Comparison of ENCODE assay signal across 23 cellular contexts in genomic region chr17:5537251-5537650, GRCh38. TPM values are rescaled to one million over a fixed set of nuclear protein-coding genes. Genes with fewer than 3 reads are reported as not detected.
DNase-seq lines count a peak whose midpoint lies in the region; ATAC-seq and TF ChIP-seq lines count a peak whose summit lies in the region.
"Had no signal": no experiment of that assay in that cellular context is flagged by ENCODE, and none has a peak within 500 bp of the region (broad histone marks: within the 10 kb centered on the region; RNA-seq: fewer than 3 reads in every experiment).

No MANE protein-coding gene starts in this region.

- ATAC-seq in GM21528 (IDR thresholded peaks at IDR 0.05; ENCODE audit: low FRiP score, unreplicated experiment) = no peak
- ATAC-seq: right cardiac atrium had no signal

- H3K9me3 Mint-ChIP-seq in activated naive CD8-positive, alpha-beta T cell treated with anti-CD3 and anti-CD28 coated beads for 36 hours = no peaks in the 10 kb centered on the region
- H3K9me3 Mint-ChIP-seq: activated B cell treated with CpG ODN at 0.5 μM for 24 hours; activated CD4-positive, alpha-beta memory T cell treated with anti-CD3 and anti-CD28 coated beads, Interleukin-2, amount 10 ng/mL, durations not matched to agents 7 days and 5 days had no signal

- no peaks in the 10 kb centered on the region for H3K9me3 ChIP-seq in esophagus squamous epithelium
- H3K9me3 ChIP-seq: HAP-1 had no signal

- H3K27me3 ChIP-seq in esophagus squamous epithelium = no peaks in the 10 kb centered on the region

- no peak for TF ChIP-seq CTCF in fibroblast of the aortic adventitia (IDR thresholded peaks at IDR 0.05; ENCODE audit: insufficient read depth, low read length)
- no peak for TF ChIP-seq CTCF in esophagus squamous epithelium (IDR thresholded peaks at IDR 0.05)

- peaks cover 7 to 99% (median 17%) of the 10 kb centered on the region in 3 donors for H3K36me3 ChIP-seq in esophagus squamous epithelium
- H3K36me3 ChIP-seq: HAP-1 had no signal

- 76 to 83% methylated on average over 2 to 3 of the region's 6 CpGs for WGBS in esophagus squamous epithelium, 2 donors

- H3K36me3 Mint-ChIP-seq in activated naive CD8-positive, alpha-beta T cell treated with anti-CD3 and anti-CD28 coated beads for 36 hours = peaks cover 7% of the 10 kb centered on the region

- H3K27ac Mint-ChIP-seq in activated naive CD8-positive, alpha-beta T cell treated with anti-CD3 and anti-CD28 coated beads for 36 hours = peak overlapping the region; percentile 17
- H3K27ac Mint-ChIP-seq: activated B cell treated with CpG ODN at 0.5 μM for 24 hours; activated CD4-positive, alpha-beta memory T cell treated with anti-CD3 and anti-CD28 coated beads, Interleukin-2, amount 10 ng/mL, durations not matched to agents 7 days and 5 days had no signal

- no peaks in the 10 kb centered on the region for H3K4me1 ChIP-seq in esophagus squamous epithelium
- H3K4me1 ChIP-seq: HAP-1 had no signal

- intact Hi-C loops in posterior vena cava (cut with DNase I) = loop anchor here in 1 of 2 donors (10.0 kb wide), 1 partner anchor 358 kb away; no protein-coding TSS in a partner anchor
- intact Hi-C loops in esophagus squamous epithelium (cut with DNase I) = no loop called here

- H3K4me1 Mint-ChIP-seq in activated naive CD8-positive, alpha-beta T cell treated with anti-CD3 and anti-CD28 coated beads for 36 hours = no peaks in the 10 kb centered on the region
- H3K4me1 Mint-ChIP-seq: activated B cell treated with CpG ODN at 0.5 μM for 24 hours; activated CD4-positive, alpha-beta memory T cell treated with anti-CD3 and anti-CD28 coated beads, Interleukin-2, amount 10 ng/mL, durations not matched to agents 7 days and 5 days had no signal

- peak; percentile 49 for DNase-seq in EH (ENCODE audit: low read depth)
- DNase-seq in activated naive CD8-positive, alpha-beta T cell treated with anti-CD3 and anti-CD28 coated beads for 36 hours = no peak
- peak; percentile 36 for DNase-seq in fibroblast of the aortic adventitia (ENCODE audit: low read depth)
- DNase-seq in posterior vena cava (ENCODE audit: low spot score) = peak; percentile 70
- no peak for DNase-seq in inferior parietal cortex (ENCODE audit: extremely low spot score)
- no peak for DNase-seq in esophagus squamous epithelium (lab: John Stamatoyannopoulos, UW)
- no peak for DNase-seq in NCI-H146 (lab: John Stamatoyannopoulos, UW)
- DNase-seq: activated B cell treated with CpG ODN at 0.5 μM for 24 hours; activated CD4-positive, alpha-beta memory T cell treated with anti-CD3 and anti-CD28 coated beads, Interleukin-2, amount 10 ng/mL, durations not matched to agents 7 days and 5 days; activated gamma-delta T cell; amygdala; C1 segment of cervical spinal cord; cerebellar nuclear complex; KBM-7; mammary epithelial cell; NCI-H1436 treated with DMSO at 0.1 percent for 48 hours; NCI-H748 treated with DMSO at 0.1 percent for 48 hours; occipital lobe; right cardiac atrium; stimulated activated CD4-positive, alpha-beta T cell treated with anti-CD3 and anti-CD28 coated beads, Interleukin-15, amount 100 ng/mL, for 24 hours; T1000 had no signal

- no peak overlapping the region for H3K27ac ChIP-seq in esophagus squamous epithelium

- H3K4me3 ChIP-seq in fibroblast of the aortic adventitia (ENCODE audit: low read depth, low read length) (no peak overlapping the region), esophagus squamous epithelium (no peak overlapping the region)
- H3K4me3 ChIP-seq: HAP-1 had no signal

- no peaks in the 10 kb centered on the region for H3K27me3 Mint-ChIP-seq in activated naive CD8-positive, alpha-beta T cell treated with anti-CD3 and anti-CD28 coated beads for 36 hours
- H3K27me3 Mint-ChIP-seq: activated B cell treated with CpG ODN at 0.5 μM for 24 hours; activated CD4-positive, alpha-beta memory T cell treated with anti-CD3 and anti-CD28 coated beads, Interleukin-2, amount 10 ng/mL, durations not matched to agents 7 days and 5 days had no signal

- no peak overlapping the region for H3K4me3 Mint-ChIP-seq in activated naive CD8-positive, alpha-beta T cell treated with anti-CD3 and anti-CD28 coated beads for 36 hours
- H3K4me3 Mint-ChIP-seq: activated B cell treated with CpG ODN at 0.5 μM for 24 hours; activated CD4-positive, alpha-beta memory T cell treated with anti-CD3 and anti-CD28 coated beads, Interleukin-2, amount 10 ng/mL, durations not matched to agents 7 days and 5 days had no signal

- TF ChIP-seq POLR2A in esophagus squamous epithelium (IDR thresholded peaks at IDR 0.05) = no peak

RNA-seq across cellular contexts. Expression of gene NLRP1, which starts 47.1 kb away (rescaled TPM):
- 10 to 100 TPM; 17.2 to 18.8 TPM for total RNA-seq in activated naive CD8-positive, alpha-beta T cell treated with anti-CD3 and anti-CD28 coated beads for 36 hours
- total RNA-seq in fibroblast of the aortic adventitia (ENCODE audit: low replicate concordance) (35.1 and 55.4 TPM in 2 replicates), posterior vena cava (10 to 100 TPM; 18.1 to 19.6 TPM), esophagus squamous epithelium (10 to 100 TPM; 10.4 to 33.4 (median 14.3) TPM)

RNA-seq across cellular contexts. Expression of gene MIS12, which starts 50.9 kb away (rescaled TPM):
- 10 to 100 TPM; 44.3 to 45.5 TPM for total RNA-seq in activated naive CD8-positive, alpha-beta T cell treated with anti-CD3 and anti-CD28 coated beads for 36 hours
- total RNA-seq in fibroblast of the aortic adventitia (ENCODE audit: low replicate concordance) (7.4 and 22.8 TPM in 2 replicates), posterior vena cava (10 to 100 TPM; 13.5 to 15.0 TPM), esophagus squamous epithelium (10 to 100 TPM in 3 of 4 donors, 1 to 10 TPM in 1; 6.2 to 28.8 (median 14.8) TPM)

RNA-seq across cellular contexts. Expression of gene DERL2, which starts 51.3 kb away (rescaled TPM):
- 10 to 100 TPM; 71.8 to 77.6 TPM for total RNA-seq in activated naive CD8-positive, alpha-beta T cell treated with anti-CD3 and anti-CD28 coated beads for 36 hours
- total RNA-seq in fibroblast of the aortic adventitia (ENCODE audit: low replicate concordance) (11.2 and 45.6 TPM in 2 replicates), posterior vena cava (10 to 100 TPM; 43.3 to 49.6 TPM), esophagus squamous epithelium (10 to 100 TPM; 28.2 to 48.8 (median 38.1) TPM)

Comparison
In these comparisons a context has a peak if more than half of its experiments do, and no peak if none do; other contexts are left out.
1. DNase-seq: peak in EH (single experiment), fibroblast of the aortic adventitia (single experiment) and posterior vena cava (single experiment); none in activated naive CD8-positive, alpha-beta T cell treated with anti-CD3 and anti-CD28 coated beads for 36 hours (single experiment), inferior parietal cortex (single experiment), esophagus squamous epithelium (single experiment) and NCI-H146 (single experiment).